In genomic region chr12:5166976-5167375, GRCh38 we compare ENCODE assay signal across 14 cellular contexts.
A peak's percentile ranks its signal among the peaks of the same experiment; 100 is the strongest.
DNase-seq lines count a peak whose midpoint lies in the region; ATAC-seq, FAIRE-seq and TF ChIP-seq lines count a peak whose summit lies in the region.
"Had no signal": no experiment of that assay in that cellular context is flagged by ENCODE, and none has a peak within 500 bp of the region (broad histone marks: within the 10 kb centered on the region; RNA-seq: fewer than 3 reads in every experiment).

No MANE protein-coding gene starts in this region.

- H3K36me3 Mint-ChIP-seq in astrocyte (ENCODE audit: low read depth, unreplicated experiment) (no peaks in the 10 kb centered on the region), neural progenitor cell (no peaks in the 10 kb centered on the region)

- peak; percentile 100 for FAIRE-seq in astrocyte (lab: Jason Lieb, UNC)
- FAIRE-seq in urothelium cell line (lab: Jason Lieb, UNC) = peak; percentile 98

- H3K9ac ChIP-seq in astrocyte (ENCODE audit: low read length) = peak overlapping the region; percentile 3
- H3K9ac ChIP-seq in neural progenitor cell = no peak overlapping the region

- peak overlapping the region; percentile 61 for H3K4me2 ChIP-seq in astrocyte (ENCODE audit: low read length)
- H3K4me2 ChIP-seq in neural progenitor cell = no peak overlapping the region

- H3K27ac ChIP-seq in astrocyte (ENCODE audit: low read depth, low read length) (peak overlapping the region; percentile 56), foreskin keratinocyte (no peak overlapping the region), neural progenitor cell (no peak overlapping the region)
- H3K27ac ChIP-seq: VCaP had no signal

- H3K27me3 ChIP-seq in astrocyte (ENCODE audit: insufficient read depth, low read length) (no peaks in the 10 kb centered on the region), foreskin keratinocyte (peaks cover 1% of the 10 kb centered on the region), neural progenitor cell (no peaks in the 10 kb centered on the region)

- H3K4me1 Mint-ChIP-seq in astrocyte (ENCODE audit: low read depth, unreplicated experiment) (peaks cover 37% of the 10 kb centered on the region), neural progenitor cell (peaks cover 20% of the 10 kb centered on the region)

- no peak overlapping the region for H2AFZ ChIP-seq in astrocyte (ENCODE audit: low read depth, low read length)
- H2AFZ ChIP-seq in neural progenitor cell (replicated peaks) = no peak overlapping the region

- H3K4me1 ChIP-seq in astrocyte (ENCODE audit: insufficient read depth, low read length) (peaks cover 34% of the 10 kb centered on the region), foreskin keratinocyte (peaks cover 8% of the 10 kb centered on the region), neural progenitor cell (no peaks in the 10 kb centered on the region)

- TF ChIP-seq CTCF in astrocyte (IDR thresholded peaks at IDR 0.05; ENCODE audit: insufficient read depth, low read depth, low read length) (no peak), foreskin keratinocyte (conservative IDR thresholded peaks at IDR 0.05) (no peak), neural progenitor cell (IDR thresholded peaks at IDR 0.05) (no peak)

- no peaks in the 10 kb centered on the region for H3K27me3 Mint-ChIP-seq in astrocyte (ENCODE audit: low read depth, unreplicated experiment)
- H3K27me3 Mint-ChIP-seq in neural progenitor cell (ENCODE audit: insufficient read depth, low read depth) = peaks cover 3% of the 10 kb centered on the region

- H3K4me3 Mint-ChIP-seq in astrocyte (ENCODE audit: unreplicated experiment) = no peak overlapping the region
- no peak overlapping the region for H3K4me3 Mint-ChIP-seq in neural progenitor cell

- H3F3A ChIP-seq in neural progenitor cell (ENCODE audit: low read depth) = no peaks in the 10 kb centered on the region

- H3K79me2 ChIP-seq in astrocyte (ENCODE audit: insufficient read depth, low read length) = no peaks in the 10 kb centered on the region
- no peaks in the 10 kb centered on the region for H3K79me2 ChIP-seq in neural progenitor cell (ENCODE audit: low read depth)

- DNase-seq in HK-2 (ENCODE audit: unreplicated experiment) = peak; percentile 1
- DNase-seq in astrocyte (ENCODE audit: low read depth) = peak; percentile 98
- DNase-seq in foreskin keratinocyte = peak; percentile 75 to 88
- peak; percentile 93 for DNase-seq in urothelium cell line (ENCODE audit: low spot score)
- no peak for DNase-seq in neural progenitor cell (ENCODE audit: low spot score)
- DNase-seq in NCI-H1105 treated with DMSO at 0.1 percent for 48 hours (lab: John Stamatoyannopoulos, UW) = no peak
- no peak for DNase-seq in activated naive CD4-positive, alpha-beta T cell treated with anti-CD3 and anti-CD28 coated beads, Interleukin-2, amount 50 U/mL, for 16 hours
- DNase-seq: activated CD8-positive, alpha-beta memory T cell treated with anti-CD3 and anti-CD28 coated beads, Interleukin-2, amount 50 U/mL, for 48 hours; aorta; Karpas-422 had no signal

- H3K4me3 ChIP-seq in astrocyte (ENCODE audit: insufficient read depth, low read depth, low read length) (no peak overlapping the region), neural progenitor cell (no peak overlapping the region)
- H3K4me3 ChIP-seq: mucosa of descending colon, skin epidermis had no signal

- H4K20me1 ChIP-seq in astrocyte (ENCODE audit: insufficient read depth, low read length) (no peaks in the 10 kb centered on the region), neural progenitor cell (ENCODE audit: low read depth) (no peaks in the 10 kb centered on the region)

- no peaks in the 10 kb centered on the region for H3K9me3 ChIP-seq in astrocyte (ENCODE audit: insufficient read depth, low read depth, low read length)
- no peaks in the 10 kb centered on the region for H3K9me3 ChIP-seq in neural progenitor cell (ENCODE audit: low read depth)
- H3K9me3 ChIP-seq: mucosa of descending colon had no signal

- H3K9me3 Mint-ChIP-seq in astrocyte (ENCODE audit: unreplicated experiment) (no peaks in the 10 kb centered on the region), neural progenitor cell (no peaks in the 10 kb centered on the region)

- peak; percentile 79 for ATAC-seq in foreskin keratinocyte
- ATAC-seq: mucosa of descending colon, Panc1 had no signal

- peak overlapping the region; percentile 55 for H3K27ac Mint-ChIP-seq in astrocyte (ENCODE audit: unreplicated experiment)
- no peak overlapping the region for H3K27ac Mint-ChIP-seq in neural progenitor cell

- H3K36me3 ChIP-seq in astrocyte (ENCODE audit: insufficient read depth, low read length) = no peaks in the 10 kb centered on the region
- H3K36me3 ChIP-seq in neural progenitor cell = no peaks in the 10 kb centered on the region

Comparison
In these comparisons a context has a peak if more than half of its experiments do, and no peak if none do; other contexts are left out.
1. DNase-seq: peak in HK-2 (single experiment), astrocyte (single experiment), foreskin keratinocyte (2 of 2) and urothelium cell line (single experiment); none in neural progenitor cell (single experiment), NCI-H1105 treated with DMSO at 0.1 percent for 48 hours (single experiment) and activated naive CD4-positive, alpha-beta T cell treated with anti-CD3 and anti-CD28 coated beads, Interleukin-2, amount 50 U/mL, for 16 hours (single experiment).